In the genomic region with DNA sequence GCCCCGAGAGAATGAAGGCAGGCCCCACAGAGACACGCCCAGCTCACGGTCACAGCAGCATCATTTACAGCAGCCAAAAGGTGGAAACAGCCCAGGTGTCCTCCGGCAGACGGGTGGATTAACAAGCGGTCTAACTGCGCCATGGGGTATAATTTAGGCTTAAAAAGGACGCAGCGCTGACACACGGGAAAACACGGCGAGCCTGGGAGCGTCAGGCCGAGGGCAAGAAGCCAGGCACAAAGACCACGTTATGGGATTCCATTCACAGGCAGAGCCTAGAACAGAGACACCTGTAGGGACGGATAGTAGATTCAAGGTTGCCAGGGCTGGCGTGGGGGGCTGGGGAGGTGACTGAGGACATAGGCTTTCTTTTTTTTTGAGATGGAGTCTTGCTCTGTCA, we compare ENCODE assay signal across 25 cellular contexts. TPM values are rescaled to one million over a fixed set of nuclear protein-coding genes. Genes with fewer than 3 reads are reported as not detected.
DNase-seq lines count a peak whose midpoint lies in the region; ATAC-seq and TF ChIP-seq lines count a peak whose summit lies in the region.
"Had no signal": no experiment of that assay in that cellular context is flagged by ENCODE, and none has a peak within 500 bp of the region (broad histone marks: within the 10 kb centered on the region; RNA-seq: fewer than 3 reads in every experiment).

No MANE protein-coding gene starts in this region.

- H2AFZ ChIP-seq in H9 (ENCODE audit: low read length) (no peak overlapping the region), neuronal stem cell (ENCODE audit: low read length) (no peak overlapping the region)
- H2AFZ ChIP-seq: GM23248 had no signal

- H3K23ac ChIP-seq in H9 (ENCODE audit: insufficient read length, low read depth, low read length) = no peak overlapping the region
- H3K23ac ChIP-seq in neuronal stem cell (ENCODE audit: low read depth, low read length, poor library complexity) = no peak overlapping the region

- H2AK5ac ChIP-seq in H9 (ENCODE audit: insufficient read length, low read length) (no peak overlapping the region), neuronal stem cell (ENCODE audit: low read depth, low read length) (peak overlapping the region; percentile 60)

- no peak overlapping the region for H2BK20ac ChIP-seq in H9 (ENCODE audit: low read depth, low read length, poor library complexity, severe bottlenecking)

- H4K91ac ChIP-seq in H9 (ENCODE audit: insufficient read length, low read depth, low read length) (no peak overlapping the region), neuronal stem cell (ENCODE audit: low read depth, low read length, poor library complexity) (no peak overlapping the region)

- no peak overlapping the region for H2BK12ac ChIP-seq in H9 (ENCODE audit: insufficient read length, low read depth, low read length)
- H2BK12ac ChIP-seq in neuronal stem cell (ENCODE audit: low read length) = no peak overlapping the region

- H3K79me1 ChIP-seq in H9 (ENCODE audit: insufficient read depth, low read depth, low read length, poor library complexity, severe bottlenecking) (no peaks in the 10 kb centered on the region), neuronal stem cell (ENCODE audit: low read depth, low read length) (peaks cover 5% of the 10 kb centered on the region)

- in situ Hi-C loops in brain microvascular endothelial cell (cut with HindIII; ENCODE audit: low pct_ligation_motif_present, low sequenced_read_pairs) = no loop called here

- H4K8ac ChIP-seq in H9 (replicated peaks; ENCODE audit: insufficient read length, low read depth, low read length) (no peak overlapping the region), neuronal stem cell (ENCODE audit: low read depth, low read length) (no peak overlapping the region)

- H4K20me1 ChIP-seq in H9 (ENCODE audit: control insufficient read depth, insufficient read depth, insufficient read length) = no peaks in the 10 kb centered on the region

- H3T11ph ChIP-seq in H9 (ENCODE audit: low read length) = no peak overlapping the region

- H2BK15ac ChIP-seq in H9 (ENCODE audit: low read depth, low read length) (no peak overlapping the region), neuronal stem cell (ENCODE audit: low read length) (peak overlapping the region; percentile 30)

- no peak overlapping the region for H3K4me2 ChIP-seq in H9 (ENCODE audit: insufficient read depth, insufficient read length, low read length)
- no peak overlapping the region for H3K4me2 ChIP-seq in neuronal stem cell (ENCODE audit: insufficient read depth, low read length, poor library complexity, severe bottlenecking)
- H3K4me2 ChIP-seq: A549; BLaER1 treated with 17β-estradiol and CSF1 and Interleukin-3, amounts not matched to agents 10 nM and 100 nM had no signal

- H3K36me3 ChIP-seq in WERI-Rb-1 = 0 out of 2 replicates have a peak, but pooled peaks cover 2% of the 10 kb centered on the region
- H3K36me3 ChIP-seq in neuronal stem cell (replicated peaks in 1 of 2; ENCODE audit: control insufficient read depth in 2 of 2, insufficient read depth in 2 of 2, low read length in 2 of 2) = no peaks in the 10 kb centered on the region
- no peaks in the 10 kb centered on the region for H3K36me3 ChIP-seq in brain microvascular endothelial cell (replicated peaks)
- H3K36me3 ChIP-seq: BE2C; BLaER1 treated with 17β-estradiol and CSF1 and Interleukin-3, amounts not matched to agents 10 nM and 100 nM had no signal

- H3K4ac ChIP-seq in H9 (ENCODE audit: low read depth, low read length) (no peak overlapping the region), neuronal stem cell (ENCODE audit: low read length) (no peak overlapping the region)

- ATAC-seq in Right ventricle myocardium inferior (no peak), left cardiac atrium (no peak)
- ATAC-seq: A549, GM12878, HCT116 had no signal

- H3K56ac ChIP-seq in H9 (ENCODE audit: insufficient read length, low read depth, low read length) = no peak overlapping the region

- peak overlapping the region in 2 of 3 experiments; percentile 68 to 95; a peak in 4 of 7 replicates for H3K27ac Mint-ChIP-seq in H9
- H3K27ac Mint-ChIP-seq: CD14-positive monocyte; CD4-positive, alpha-beta T cell; CD8-positive, alpha-beta memory T cell had no signal

- WGBS in H9 (ENCODE audit: extremely low coverage, insufficient read length, low lambda C conversion rate) = no CpG with 5 or more reads among the region's 17 CpGs
- WGBS in neuronal stem cell (ENCODE audit: extremely low coverage in 2 of 2, insufficient read length in 2 of 2, insufficient replicate concordance in 1 of 2), 2 donors = no CpG with 5 or more reads among the region's 17 CpGs

- H3K9ac ChIP-seq in H9 (ENCODE audit: extremely low read depth, insufficient read length, low read length) (no peak overlapping the region), neuronal stem cell (ENCODE audit: low read depth, low read length, poor library complexity) (no peak overlapping the region)
- H3K9ac ChIP-seq: BLaER1 treated with 17β-estradiol and CSF1 and Interleukin-3, amounts not matched to agents 10 nM and 100 nM; GM23248 had no signal

- peaks cover 11% of the 10 kb centered on the region for H3K27me3 Mint-ChIP-seq in H9 (ENCODE audit: low read depth)
- H3K27me3 Mint-ChIP-seq: CD4-positive, alpha-beta T cell had no signal

- H4K5ac ChIP-seq in H9 (ENCODE audit: insufficient read length, low read depth, low read length) = no peak overlapping the region

- no peaks in the 10 kb centered on the region for H3K79me2 ChIP-seq in H9 (ENCODE audit: insufficient read depth, low read length)

- H3K4me1 ChIP-seq in H9 (ENCODE audit: insufficient read depth, low read length) = no peaks in the 10 kb centered on the region
- H3K4me1 ChIP-seq in neuronal stem cell (ENCODE audit: control insufficient read depth in 2 of 2, insufficient read depth in 1 of 2, low read depth in 1 of 2, low read length in 2 of 2) = peaks cover 12 to 14% of the 10 kb centered on the region in 2 donors
- H3K4me1 ChIP-seq: A549, BE2C had no signal

- intact Hi-C loops in Right ventricle myocardium inferior (cut with DNase I) = no loop called here
- intact Hi-C loops in left cardiac atrium (cut with DNase I) = no loop called here

- no peaks in the 10 kb centered on the region; a peak in 1 of 7 replicates for H3K36me3 Mint-ChIP-seq in H9 (ENCODE audit: insufficient read depth in 1 of 3, low read depth in 3 of 3)
- H3K36me3 Mint-ChIP-seq: CD14-positive monocyte; CD8-positive, alpha-beta memory T cell had no signal

- no peaks in the 10 kb centered on the region for H3K9me3 ChIP-seq in H9 (ENCODE audit: control insufficient read depth, low read depth, low read length)
- H3K9me3 ChIP-seq in WERI-Rb-1 (ENCODE audit: severe bottlenecking) = no peaks in the 10 kb centered on the region
- H3K9me3 ChIP-seq in neuronal stem cell (replicated peaks in 1 of 2; ENCODE audit: control insufficient read depth in 2 of 2, insufficient read depth in 1 of 2, low read depth in 1 of 2, low read length in 2 of 2) = no peaks in the 10 kb centered on the region
- H3K9me3 ChIP-seq: A549; BE2C; BLaER1 treated with 17β-estradiol and CSF1 and Interleukin-3, amounts not matched to agents 10 nM and 100 nM had no signal

- H3K18ac ChIP-seq in H9 (ENCODE audit: insufficient read length, low read depth, low read length) = no peak overlapping the region
- no peak overlapping the region for H3K18ac ChIP-seq in neuronal stem cell (ENCODE audit: low read length)

- H3K27me3 ChIP-seq in H9 (ENCODE audit: insufficient read depth, low read length) (no peaks in the 10 kb centered on the region), WERI-Rb-1 (ENCODE audit: insufficient read depth, low read depth, severe bottlenecking) (no peaks in the 10 kb centered on the region), neuronal stem cell (ENCODE audit: control insufficient read depth in 3 of 3, insufficient read depth in 3 of 3, low read depth in 1 of 3, low read length in 3 of 3) (peaks cover 0 to 82% (median 6%) of the 10 kb centered on the region in 3 experiments), brain microvascular endothelial cell (replicated peaks) (peaks cover 8% of the 10 kb centered on the region)
- H3K27me3 ChIP-seq: BE2C had no signal

- H2BK5ac ChIP-seq in H9 (ENCODE audit: insufficient read length, low read length) = no peak overlapping the region
- no peak overlapping the region for H2BK5ac ChIP-seq in neuronal stem cell (ENCODE audit: low read length)

- H3K27ac ChIP-seq in H9 (ENCODE audit: insufficient read length, low read depth, low read length) (no peak overlapping the region), WERI-Rb-1 (peak overlapping the region; percentile 73), neuronal stem cell (replicated peaks; ENCODE audit: low read length) (no peak overlapping the region), brain microvascular endothelial cell (no peak overlapping the region)
- H3K27ac ChIP-seq: A549; BLaER1 treated with 17β-estradiol and CSF1 and Interleukin-3, amounts not matched to agents 10 nM and 100 nM; GM23248 had no signal

- H3K14ac ChIP-seq in H9 (ENCODE audit: insufficient read depth, low read length) (no peak overlapping the region; the same call in 1 of the 2 replicates), neuronal stem cell (ENCODE audit: low read length) (peak overlapping the region; percentile 57)

- peaks cover 0 to 3% of the 10 kb centered on the region in 2 experiments; a peak in 2 of 5 replicates for H3K9me3 Mint-ChIP-seq in H9
- H3K9me3 Mint-ChIP-seq: CD4-positive, alpha-beta T cell; CD8-positive, alpha-beta memory T cell had no signal

- no peaks in the 10 kb centered on the region for H3K23me2 ChIP-seq in H9 (ENCODE audit: insufficient read length, low read depth, low read length, poor library complexity, severe bottlenecking)

- peak; percentile 11 for DNase-seq in Right ventricle myocardium inferior (ENCODE audit: missing footprints)
- DNase-seq in left cardiac atrium = no peak
- DNase-seq in H9 = no peak
- no peak for DNase-seq in WERI-Rb-1
- DNase-seq in neuronal stem cell (ENCODE audit: low spot score) = no peak
- DNase-seq in activated effector memory CD4-positive, alpha-beta T cell treated with anti-CD3 and anti-CD28 coated beads, Interleukin-2, amount 50 U/mL, for 16 hours = no peak
- no peak for DNase-seq in brain microvascular endothelial cell
- DNase-seq: 8988T; ACHN; AML-193; BE2C; CD4-positive, alpha-beta T cell; CD8-positive, alpha-beta memory T cell; DMS 273 treated with DMSO at 0.1 percent for 48 hours; DMS79; EL; GDM1; GM23248; H7 had no signal

- H3K4me3 ChIP-seq in WERI-Rb-1 (ENCODE audit: low read depth, low read length) = no peak overlapping the region
- peak overlapping the region in 1 of 2 donors; percentile 29 for H3K4me3 ChIP-seq in neuronal stem cell (ENCODE audit: low read length in 2 of 2)
- no peak overlapping the region for H3K4me3 ChIP-seq in brain microvascular endothelial cell (ENCODE audit: low read depth, low read length)
- H3K4me3 ChIP-seq: A549; BLaER1 treated with 17β-estradiol and CSF1 and Interleukin-3, amounts not matched to agents 10 nM and 100 nM; GM12878; GM23248 had no signal

- TF ChIP-seq CTCF in H9 (conservative IDR thresholded peaks at IDR 0.05) (no peak), WERI-Rb-1 (IDR thresholded peaks at IDR 0.05; ENCODE audit: low read depth, low read length) (no peak), brain microvascular endothelial cell (IDR thresholded peaks at IDR 0.05; ENCODE audit: low read depth, low read length, missing control alignments) (no peak)

- H2BK120ac ChIP-seq in H9 (ENCODE audit: low read depth, low read length, poor library complexity, severe bottlenecking) (no peak overlapping the region), neuronal stem cell (ENCODE audit: low read depth, low read length) (no peak overlapping the region)

- no peak overlapping the region for H3K4me3 Mint-ChIP-seq in H9
- H3K4me3 Mint-ChIP-seq: CD4-positive, alpha-beta T cell; CD8-positive, alpha-beta memory T cell had no signal

- H3K4me1 Mint-ChIP-seq in H9 = peaks cover 10 to 12% of the 10 kb centered on the region in 2 experiments
- H3K4me1 Mint-ChIP-seq: CD14-positive monocyte; CD8-positive, alpha-beta memory T cell had no signal

RNA-seq across cellular contexts. Expression of gene TMEM250, which starts 36.9 kb away (rescaled TPM):
- total RNA-seq in Right ventricle myocardium inferior (18.7 TPM), left cardiac atrium (10 to 100 TPM; 21.6 to 23.4 TPM), H9 (2021) (48.1 and 48.3 TPM in 2 replicates)
- polyA plus RNA-seq in neuronal stem cell (2013, experiment 1 of 2) = 23.6 TPM
- 22.7 TPM for polyA plus RNA-seq in neuronal stem cell (2013, experiment 2 of 2)

RNA-seq across cellular contexts. Expression of gene LHX3, which starts 49.4 kb away (rescaled TPM):
- not detected for total RNA-seq in Right ventricle myocardium inferior
- not detected for total RNA-seq in left cardiac atrium
- not detected in 2 replicates for total RNA-seq in H9 (2021)
- polyA plus RNA-seq in neuronal stem cell (2013, experiment 1 of 2) = not detected
- polyA plus RNA-seq in neuronal stem cell (2013, experiment 2 of 2) = not detected
- total RNA-seq: CD8-positive, alpha-beta memory T cell; GM12878; GM23248; H1 had no signal
- polyA plus RNA-seq: CD14-positive monocyte; CD8-positive, alpha-beta memory T cell; GM12878; GM23248 had no signal
